In genomic region chr4:76767983-76768382, GRCh38 we compare ENCODE assay signal across 20 cellular contexts.
DNase-seq lines count a peak whose midpoint lies in the region; ATAC-seq, FAIRE-seq and TF ChIP-seq lines count a peak whose summit lies in the region.
"Had no signal": no experiment of that assay in that cellular context is flagged by ENCODE, and none has a peak within 500 bp of the region (broad histone marks: within the 10 kb centered on the region; RNA-seq: fewer than 3 reads in every experiment).

No MANE protein-coding gene starts in this region.

- ATAC-seq in GM12878: no peak
- no peak for ATAC-seq in HG02571 (IDR thresholded peaks at IDR 0.05; ENCODE audit: unreplicated experiment)
- ATAC-seq in naive thymus-derived CD8-positive, alpha-beta T cell: no peak
- ATAC-seq: activated T-cell treated with anti-CD3 and anti-CD28 coated beads, Interleukin-2, amount 50 U/mL, for 72 hours; foreskin keratinocyte; left lung; stimulated activated naive CD8-positive, alpha-beta T cell treated with anti-CD3 and anti-CD28 coated beads, Interleukin-15, amount 100 ng/mL, for 72 hours had no signal

- SMC1A ChIA-PET in GM12878 (lab: Charles Lee; ENCODE audit: uncharacterized antibody, unreplicated experiment): no interaction called here

- peak; percentile 94 for DNase-seq in AG10803 (ENCODE audit: low read depth)
- no peak for DNase-seq in GM12878 (ENCODE audit: low read depth, low spot score)
- no peak for DNase-seq in ureter (ENCODE audit: low spot score)
- DNase-seq in naive thymus-derived CD8-positive, alpha-beta T cell: no peak
- DNase-seq in activated CD4-positive, alpha-beta T cell treated with anti-CD3 and anti-CD28 coated beads, Interleukin-2, amount 50 U/mL, for 4 hours: no peak
- DNase-seq: activated CD4-positive, alpha-beta memory T cell treated with anti-CD3 and anti-CD28 coated beads for 36 hours; activated naive CD8-positive, alpha-beta T cell treated with anti-CD3 and anti-CD28 coated beads for 36 hours; activated T-cell treated with anti-CD3 and anti-CD28 coated beads, Interleukin-2, amount 50 U/mL, for 72 hours; COR-L47; effector CD8-positive, alpha-beta T cell; left lung; naive B cell; NCI-H524 treated with DMSO at 0.1 percent for 48 hours; OCI-M1; stimulated activated naive CD8-positive, alpha-beta T cell treated with anti-CD3 and anti-CD28 coated beads, Interleukin-15, amount 100 ng/mL, for 72 hours had no signal

- TF ChIP-seq EP300 in GM12878 (IDR thresholded peaks at IDR 0.05; ENCODE audit: borderline replicate concordance in 1 of 2, control insufficient read depth in 1 of 2, low read depth in 2 of 2, low read length in 2 of 2): no peak

- TF ChIP-seq POLR2A in GM12878 (IDR thresholded peaks at IDR 0.05; ENCODE audit: low read depth, low read length): no peak

- H3K27ac ChIP-seq in HUES64 (ENCODE audit: low read depth, low read length) (peak overlapping the region; percentile 16; the same call in 1 of the 2 replicates), GM12878 (ENCODE audit: control insufficient read depth, insufficient read depth) (0 out of 2 replicates have a peak overlapping the region, but pooled peaks have one; percentile 26), mesodermal cell (ENCODE audit: low read depth, low read length, severe bottlenecking) (peak overlapping the region; percentile 97)
- H3K27ac ChIP-seq: foreskin keratinocyte, left lung had no signal

- no peaks in the 10 kb centered on the region for H4K20me1 ChIP-seq in GM12878 (ENCODE audit: control insufficient read depth, insufficient read depth)

- in situ Hi-C loops in GM12878 (cut with MboI): no loop called here

- no TSS peak for BruUV-seq in GM12878 (replicated peaks; lab: Mats Ljungman, UMichigan)

- RAD21 ChIA-PET in GM12878 (lab: Charles Lee; ENCODE audit: unreplicated experiment): no interaction called here

- CTCF ChIA-PET in GM12878 (lab: Yijun Ruan, JAX): interaction anchor here (1.2 kb wide), 1 partner anchor 12 kb away, joined by 3 read pairs; no protein-coding TSS in a partner anchor

- intact Hi-C loops in GM12878 (cut with micrococcal nuclease; ENCODE audit: unreplicated experiment): no loop called here

- H3K79me2 ChIP-seq in GM12878 (ENCODE audit: control insufficient read depth, insufficient read depth, low read length): no peaks in the 10 kb centered on the region

- H3K4me1 ChIP-seq in HUES64 (ENCODE audit: insufficient read depth, low read length) (peaks cover 12% of the 10 kb centered on the region; the same call in 1 of the 2 replicates), GM12878 (ENCODE audit: control insufficient read depth, insufficient read depth, low read length) (peaks cover 38% of the 10 kb centered on the region), mesodermal cell (ENCODE audit: control insufficient read depth, insufficient read depth, low read length, poor library complexity, severe bottlenecking) (peaks cover 65% of the 10 kb centered on the region)
- H3K4me1 ChIP-seq: left lung had no signal

- H3K36me3 ChIP-seq in HUES64 (ENCODE audit: insufficient read depth, low read length) (peaks cover 57% of the 10 kb centered on the region), GM12878 (ENCODE audit: control insufficient read depth in 2 of 2, insufficient read depth in 2 of 2, low read length in 1 of 2) (no peaks in the 10 kb centered on the region), mesodermal cell (ENCODE audit: control insufficient read depth, insufficient read depth, low read length) (peaks cover 51% of the 10 kb centered on the region)

- no peaks in the 10 kb centered on the region for H3K27me3 ChIP-seq in HUES64 (ENCODE audit: insufficient read depth, low read length)
- H3K27me3 ChIP-seq in GM12878 (replicated peaks in 1 of 2; ENCODE audit: control insufficient read depth in 2 of 2, insufficient read depth in 2 of 2, low read length in 1 of 2): no peaks in the 10 kb centered on the region; a peak in 1 of 4 replicates
- H3K27me3 ChIP-seq: foreskin keratinocyte, left lung had no signal

- no peak for TF ChIP-seq RAD21 in GM12878 (IDR thresholded peaks at IDR 0.05; ENCODE audit: insufficient read depth, low read depth, low read length)

- peaks cover 0 to 3% (median 0%) of the 10 kb centered on the region in 9 donors for H3K9me3 Mint-ChIP-seq in naive thymus-derived CD8-positive, alpha-beta T cell
- H3K9me3 Mint-ChIP-seq: activated CD4-positive, alpha-beta memory T cell treated with anti-CD3 and anti-CD28 coated beads for 36 hours; activated naive CD8-positive, alpha-beta T cell treated with anti-CD3 and anti-CD28 coated beads for 36 hours; activated T-cell treated with anti-CD3 and anti-CD28 coated beads, Interleukin-2, amount 50 U/mL, for 72 hours had no signal

- no peak overlapping the region for H3K4me2 ChIP-seq in GM12878 (ENCODE audit: control insufficient read depth, insufficient read depth)

- H3K4me3 Mint-ChIP-seq in naive thymus-derived CD8-positive, alpha-beta T cell: no peak overlapping the region
- H3K4me3 Mint-ChIP-seq: activated CD4-positive, alpha-beta memory T cell treated with anti-CD3 and anti-CD28 coated beads for 36 hours; activated naive CD8-positive, alpha-beta T cell treated with anti-CD3 and anti-CD28 coated beads for 36 hours; activated T-cell treated with anti-CD3 and anti-CD28 coated beads, Interleukin-2, amount 50 U/mL, for 72 hours; naive B cell; stimulated activated naive CD8-positive, alpha-beta T cell treated with anti-CD3 and anti-CD28 coated beads, Interleukin-15, amount 100 ng/mL, for 72 hours had no signal

- H3K27ac Mint-ChIP-seq in naive thymus-derived CD8-positive, alpha-beta T cell: no peak overlapping the region
- H3K27ac Mint-ChIP-seq: activated CD4-positive, alpha-beta memory T cell treated with anti-CD3 and anti-CD28 coated beads for 36 hours; activated naive CD8-positive, alpha-beta T cell treated with anti-CD3 and anti-CD28 coated beads for 36 hours; activated T-cell treated with anti-CD3 and anti-CD28 coated beads, Interleukin-2, amount 50 U/mL, for 72 hours; naive B cell; stimulated activated naive CD8-positive, alpha-beta T cell treated with anti-CD3 and anti-CD28 coated beads, Interleukin-15, amount 100 ng/mL, for 72 hours had no signal

- H3K36me3 Mint-ChIP-seq in naive thymus-derived CD8-positive, alpha-beta T cell: no peaks in the 10 kb centered on the region
- H3K36me3 Mint-ChIP-seq: activated CD4-positive, alpha-beta memory T cell treated with anti-CD3 and anti-CD28 coated beads for 36 hours; activated naive CD8-positive, alpha-beta T cell treated with anti-CD3 and anti-CD28 coated beads for 36 hours; naive B cell had no signal

- no peak overlapping the region for H3K4me3 ChIP-seq in AG10803 (ENCODE audit: low read length)
- H3K4me3 ChIP-seq in HUES64 (ENCODE audit: low read length): no peak overlapping the region
- no peak overlapping the region for H3K4me3 ChIP-seq in GM12878
- H3K4me3 ChIP-seq in mesodermal cell (ENCODE audit: extremely low read depth, insufficient read depth, low read length, poor library complexity, severe bottlenecking): no peak overlapping the region
- H3K4me3 ChIP-seq: left lung had no signal

- H3K27me3 Mint-ChIP-seq in naive thymus-derived CD8-positive, alpha-beta T cell: peaks cover 0 to 7% (median 1%) of the 10 kb centered on the region in 5 donors
- H3K27me3 Mint-ChIP-seq: activated naive CD8-positive, alpha-beta T cell treated with anti-CD3 and anti-CD28 coated beads for 36 hours had no signal

- WGBS in HUES64: 92% methylated on average over 2 of the region's 2 CpGs
- 65% methylated on average over 2 of the region's 2 CpGs for WGBS in GM12878 (ENCODE audit: insufficient coverage, insufficient replicate concordance, low lambda C conversion rate, missing lambda C conversion rate)
- 55% methylated on average over 2 of the region's 2 CpGs; no CpG with 5 or more reads in 1 of the 2 experiments for WGBS in mesodermal cell (ENCODE audit: insufficient coverage in 2 of 2), 2 experiments

- FAIRE-seq in GM12878 (lab: Jason Lieb, UNC): no peak
- FAIRE-seq: TTC549 had no signal

- peaks cover 0 to 2% (median 0%) of the 10 kb centered on the region in 4 donors for H3K4me1 Mint-ChIP-seq in naive thymus-derived CD8-positive, alpha-beta T cell
- H3K4me1 Mint-ChIP-seq: activated naive CD8-positive, alpha-beta T cell treated with anti-CD3 and anti-CD28 coated beads for 36 hours; naive B cell had no signal

- H3K9ac ChIP-seq in HUES64 (ENCODE audit: low read depth, low read length) (no peak overlapping the region), GM12878 (ENCODE audit: control insufficient read depth, insufficient read depth, low read length) (no peak overlapping the region)

- H2AFZ ChIP-seq in GM12878 (ENCODE audit: control insufficient read depth, low read depth, low read length): no peak overlapping the region

- H3K9me3 ChIP-seq in HUES64 (ENCODE audit: insufficient read depth, low read depth, low read length) (no peaks in the 10 kb centered on the region), GM12878 (replicated peaks; ENCODE audit: control insufficient read depth, insufficient read depth, low read length) (peaks cover 11% of the 10 kb centered on the region; the same call in 2 of the 3 replicates), mesodermal cell (ENCODE audit: control insufficient read depth, low read length) (no peaks in the 10 kb centered on the region)
- H3K9me3 ChIP-seq: left lung had no signal

- TF ChIP-seq CTCF in AG10803 (conservative IDR thresholded peaks at IDR 0.05; ENCODE audit: low read length) (no peak), GM12878 (IDR thresholded peaks at IDR 0.05 in 2 of 3, conservative IDR thresholded peaks at IDR 0.05 in 1 of 3; ENCODE audit: control insufficient read depth in 2 of 3, extremely low read depth in 1 of 3, insufficient read depth in 1 of 3, low read depth in 3 of 3, low read length in 3 of 3) (no peak)

- POLR2A ChIA-PET in GM12878 (lab: Charles Lee): no interaction called here
- POLR2A ChIA-PET in naive thymus-derived CD8-positive, alpha-beta T cell (lab: Charles Lee): no interaction called here

TF ChIP-seq in GM12878, 131 proteins besides CTCF, POLR2A, EP300 and RAD21:
- TF ChIP-seq NBN (IDR thresholded peaks at IDR 0.05): no peak
- no peak for TF ChIP-seq IRF4 (IDR thresholded peaks at IDR 0.05; ENCODE audit: low read depth, low read length)
- TF ChIP-seq ASH2L (IDR thresholded peaks at IDR 0.05; ENCODE audit: borderline replicate concordance, low read depth): no peak

Comparison
In these comparisons a context has a peak if more than half of its experiments do, and no peak if none do; other contexts are left out.
1. H3K27ac ChIP-seq: peak in every context shown above with its lines; median percentile 97 in mesodermal cell; 26 in GM12878; 16 in HUES64.